Comparison of ENCODE assay signal across 8 cellular contexts in the genomic region with DNA sequence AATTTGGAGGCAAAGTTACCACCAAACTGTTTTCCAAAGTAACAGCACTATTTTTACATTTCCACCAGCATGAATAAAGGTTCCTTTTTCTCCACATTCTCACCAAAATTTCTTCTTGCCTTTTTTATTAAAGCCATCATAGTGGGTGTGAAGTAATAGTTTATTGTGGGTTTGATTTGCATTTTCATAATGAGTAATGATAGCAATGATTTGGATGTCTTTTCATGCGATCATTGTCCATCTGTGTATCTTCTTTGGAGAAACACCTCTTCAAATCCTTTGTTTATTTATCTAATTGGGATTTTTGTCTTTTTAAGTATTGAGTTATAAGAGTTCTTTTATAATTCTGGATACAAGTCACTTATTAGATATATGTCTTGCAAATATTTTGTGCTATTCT.
"Had no signal": no experiment of that assay in that cellular context is flagged by ENCODE, and none has a peak within 500 bp of the region (broad histone marks: within the 10 kb centered on the region; RNA-seq: fewer than 3 reads in every experiment).

No MANE protein-coding gene starts in this region.

- FAIRE-seq: H1, H54, HTR-8/SVneo, K562 had no signal

- DNase-seq: H9, HCEC 1CT, IMR-90 had no signal

- ATAC-seq: GM23338, K562 had no signal
